Comparison of ENCODE assay signal across 12 cellular contexts in genomic region chr17:83194761-83195329, GRCh38.
DNase-seq lines count a peak whose midpoint lies in the region; ATAC-seq and TF ChIP-seq lines count a peak whose summit lies in the region.
"Had no signal": no experiment of that assay in that cellular context is flagged by ENCODE, and none has a peak within 500 bp of the region (broad histone marks: within the 10 kb centered on the region; RNA-seq: fewer than 3 reads in every experiment).

No MANE protein-coding gene starts in this region.

- TF ChIP-seq CTCF in ascending aorta (IDR thresholded peaks at IDR 0.05) = no peak
- no peak for TF ChIP-seq CTCF in tibial nerve (IDR thresholded peaks at IDR 0.05)

- H3K36me3 ChIP-seq in ascending aorta (no peaks in the 10 kb centered on the region), tibial nerve (no peaks in the 10 kb centered on the region)
- H3K36me3 ChIP-seq: heart right ventricle, SJCRH30, transverse colon had no signal

- H3K27me3 ChIP-seq in ascending aorta = no peaks in the 10 kb centered on the region
- H3K27me3 ChIP-seq in layer of hippocampus (ENCODE audit: control insufficient read depth, insufficient read depth, low read length) = no peaks in the 10 kb centered on the region
- no peaks in the 10 kb centered on the region for H3K27me3 ChIP-seq in tibial nerve
- H3K27me3 ChIP-seq: heart right ventricle, SJCRH30, transverse colon had no signal

- H3K36me3 Mint-ChIP-seq in activated T-cell treated with anti-CD3 and anti-CD28 coated beads, Interleukin-2, amount 50 U/mL, for 4 hours (ENCODE audit: insufficient read depth) = no peaks in the 10 kb centered on the region
- no peaks in the 10 kb centered on the region for H3K36me3 Mint-ChIP-seq in activated CD4-positive, alpha-beta memory T cell treated with anti-CD3 and anti-CD28 coated beads, Interleukin-2, amount 10 ng/mL, durations not matched to agents 7 days and 5 days (ENCODE audit: low read depth)

- H3K4me1 ChIP-seq in ascending aorta (peaks cover 19 to 53% of the 10 kb centered on the region in 2 donors), tibial nerve (peaks cover 0 to 73% (median 49%) of the 10 kb centered on the region in 4 donors)

- no peak overlapping the region for H3K27ac Mint-ChIP-seq in activated CD4-positive, alpha-beta memory T cell treated with anti-CD3 and anti-CD28 coated beads, Interleukin-2, amount 10 ng/mL, durations not matched to agents 7 days and 5 days

- no peaks in the 10 kb centered on the region for H3K9me3 ChIP-seq in ascending aorta
- no peaks in the 10 kb centered on the region for H3K9me3 ChIP-seq in tibial nerve
- H3K9me3 ChIP-seq: heart right ventricle, mucosa of descending colon, SJCRH30, transverse colon had no signal

- peaks cover 20% of the 10 kb centered on the region for H3K4me1 Mint-ChIP-seq in activated T-cell treated with anti-CD3 and anti-CD28 coated beads, Interleukin-2, amount 50 U/mL, for 4 hours (ENCODE audit: low read depth)
- peaks cover 48% of the 10 kb centered on the region for H3K4me1 Mint-ChIP-seq in activated CD4-positive, alpha-beta memory T cell treated with anti-CD3 and anti-CD28 coated beads, Interleukin-2, amount 10 ng/mL, durations not matched to agents 7 days and 5 days

- H3K9me3 Mint-ChIP-seq in activated T-cell treated with anti-CD3 and anti-CD28 coated beads, Interleukin-2, amount 50 U/mL, for 4 hours = no peaks in the 10 kb centered on the region
- no peaks in the 10 kb centered on the region for H3K9me3 Mint-ChIP-seq in activated CD4-positive, alpha-beta memory T cell treated with anti-CD3 and anti-CD28 coated beads, Interleukin-2, amount 10 ng/mL, durations not matched to agents 7 days and 5 days

- no peaks in the 10 kb centered on the region for H3K27me3 Mint-ChIP-seq in activated T-cell treated with anti-CD3 and anti-CD28 coated beads, Interleukin-2, amount 50 U/mL, for 4 hours (ENCODE audit: low read depth)
- peaks cover 1% of the 10 kb centered on the region for H3K27me3 Mint-ChIP-seq in activated CD4-positive, alpha-beta memory T cell treated with anti-CD3 and anti-CD28 coated beads, Interleukin-2, amount 10 ng/mL, durations not matched to agents 7 days and 5 days

- no peak for TF ChIP-seq POLR2A in tibial nerve (IDR thresholded peaks at IDR 0.05)

- ATAC-seq in activated T-cell treated with anti-CD3 and anti-CD28 coated beads, Interleukin-2, amount 50 U/mL, for 4 hours = no peak
- ATAC-seq: mucosa of descending colon had no signal

- peak; percentile 15 for DNase-seq in activated T-cell treated with anti-CD3 and anti-CD28 coated beads, Interleukin-2, amount 50 U/mL, for 1 hour
- no peak for DNase-seq in activated T-cell treated with anti-CD3 and anti-CD28 coated beads, Interleukin-2, amount 50 U/mL, for 4 hours
- no peak for DNase-seq in ascending aorta (ENCODE audit: low spot score in 2 of 2)
- DNase-seq in tibial nerve (ENCODE audit: low spot score in 2 of 2) = peak; percentile 13 to 29
- no peak for DNase-seq in substantia nigra (lab: John Stamatoyannopoulos, UW)
- DNase-seq in retina = no peak
- DNase-seq in activated CD4-positive, alpha-beta memory T cell treated with anti-CD3 and anti-CD28 coated beads, Interleukin-2, amount 10 ng/mL, durations not matched to agents 7 days and 5 days = no peak

- H3K27ac ChIP-seq in ascending aorta (peak overlapping the region; percentile 78 to 88), layer of hippocampus (ENCODE audit: low read depth, low read length) (peak overlapping the region; percentile 52), tibial nerve (peak overlapping the region; percentile 60 to 90 (median 72)), substantia nigra (ENCODE audit: low read depth, low read length, poor library complexity, severe bottlenecking) (no peak overlapping the region)
- H3K27ac ChIP-seq: SJCRH30 had no signal

- no peak for TF ChIP-seq EP300 in tibial nerve (IDR thresholded peaks at IDR 0.05)

- H3K4me3 Mint-ChIP-seq in activated T-cell treated with anti-CD3 and anti-CD28 coated beads, Interleukin-2, amount 50 U/mL, for 4 hours = no peak overlapping the region
- H3K4me3 Mint-ChIP-seq in activated CD4-positive, alpha-beta memory T cell treated with anti-CD3 and anti-CD28 coated beads, Interleukin-2, amount 10 ng/mL, durations not matched to agents 7 days and 5 days = no peak overlapping the region

- WGBS in tibial nerve, 2 donors = 89 to 91% methylated on average over 15 to 17 of the region's 24 CpGs

- CTCF ChIA-PET in activated CD4-positive, alpha-beta memory T cell treated with anti-CD3 and anti-CD28 coated beads, Interleukin-2, amount 10 ng/mL, durations not matched to agents 7 days and 5 days (lab: Charles Lee) = no interaction called here

- POLR2A ChIA-PET in activated CD4-positive, alpha-beta memory T cell treated with anti-CD3 and anti-CD28 coated beads, Interleukin-2, amount 10 ng/mL, durations not matched to agents 7 days and 5 days (lab: Charles Lee) = no interaction called here

- intact Hi-C loops in ascending aorta (cut with DNase I) = no loop called here

- no peak overlapping the region for H3K4me3 ChIP-seq in ascending aorta
- H3K4me3 ChIP-seq in tibial nerve = no peak overlapping the region
- H3K4me3 ChIP-seq: heart right ventricle, mucosa of descending colon, SJCRH30, transverse colon had no signal

Comparison
In these comparisons a context has a peak if more than half of its experiments do, and no peak if none do; other contexts are left out.
1. DNase-seq: peak in activated T-cell treated with anti-CD3 and anti-CD28 coated beads, Interleukin-2, amount 50 U/mL, for 1 hour (single experiment) and tibial nerve (2 of 2); none in activated T-cell treated with anti-CD3 and anti-CD28 coated beads, Interleukin-2, amount 50 U/mL, for 4 hours (single experiment), ascending aorta (0 of 2), substantia nigra (0 of 49), retina (single experiment) and activated CD4-positive, alpha-beta memory T cell treated with anti-CD3 and anti-CD28 coated beads, Interleukin-2, amount 10 ng/mL, durations not matched to agents 7 days and 5 days (single experiment).